In genomic region chr1:53172751-53173498, GRCh38 we compare ENCODE assay signal across 8 cellular contexts. TPM values are rescaled to one million over a fixed set of nuclear protein-coding genes. Genes with fewer than 3 reads are reported as not detected.
DNase-seq lines count a peak whose midpoint lies in the region; ATAC-seq and TF ChIP-seq lines count a peak whose summit lies in the region.

No MANE protein-coding gene starts in this region.

- H3K27me3 Mint-ChIP-seq in activated CD4-positive, alpha-beta memory T cell treated with anti-CD3 and anti-CD28 coated beads for 36 hours = peaks cover 22% of the 10 kb centered on the region

- H3K4me3 Mint-ChIP-seq in activated CD4-positive, alpha-beta memory T cell treated with anti-CD3 and anti-CD28 coated beads for 36 hours = no peak overlapping the region

- no peak overlapping the region for H3K27ac Mint-ChIP-seq in activated CD4-positive, alpha-beta memory T cell treated with anti-CD3 and anti-CD28 coated beads for 36 hours

- H3K9me3 Mint-ChIP-seq in activated CD4-positive, alpha-beta memory T cell treated with anti-CD3 and anti-CD28 coated beads for 36 hours = no peaks in the 10 kb centered on the region

- intact Hi-C loops in activated CD4-positive, alpha-beta memory T cell treated with anti-CD3 and anti-CD28 coated beads for 36 hours (cut with micrococcal nuclease) = no loop called here

- ATAC-seq in GM19463 (IDR thresholded peaks at IDR 0.05; ENCODE audit: unreplicated experiment) = peak; percentile 54

- DNase-seq in AG08396 (ENCODE audit: low spot score) (peak; percentile 57), NOMO-1 treated with dmso at 0.1 percent for 144 hours (lab: John Stamatoyannopoulos, UW; ENCODE audit: unreplicated experiment) (peak; percentile 11), fibroblast of villous mesenchyme (ENCODE audit: low read depth) (peak; percentile 82), ureter (ENCODE audit: low spot score) (no peak), GDM1 (lab: John Stamatoyannopoulos, UW) (no peak)
- DNase-seq in activated CD4-positive, alpha-beta memory T cell treated with anti-CD3 and anti-CD28 coated beads for 36 hours = no peak
- DNase-seq in activated CD4-positive, alpha-beta T cell treated with anti-CD3 and anti-CD28 coated beads for 4 hours = no peak

- H3K4me1 Mint-ChIP-seq in activated CD4-positive, alpha-beta memory T cell treated with anti-CD3 and anti-CD28 coated beads for 36 hours (ENCODE audit: low read depth) = peaks cover 4% of the 10 kb centered on the region

- TF ChIP-seq CTCF in fibroblast of villous mesenchyme (IDR thresholded peaks at IDR 0.05; ENCODE audit: insufficient read depth, low read depth, low read length) = peak; percentile 33

- H3K4me3 ChIP-seq in fibroblast of villous mesenchyme (ENCODE audit: low read depth, low read length) = no peak overlapping the region

- CTCF ChIA-PET in activated CD4-positive, alpha-beta memory T cell treated with anti-CD3 and anti-CD28 coated beads for 36 hours (lab: Charles Lee) = no interaction called here

- H3K36me3 Mint-ChIP-seq in activated CD4-positive, alpha-beta memory T cell treated with anti-CD3 and anti-CD28 coated beads for 36 hours = no peaks in the 10 kb centered on the region

- POLR2A ChIA-PET in activated CD4-positive, alpha-beta memory T cell treated with anti-CD3 and anti-CD28 coated beads for 36 hours (lab: Charles Lee) = no interaction called here

RNA-seq across cellular contexts. Expression of gene CPT2, which starts 23.7 kb away (rescaled TPM):
- total RNA-seq in fibroblast of villous mesenchyme (13.2 and 19.0 TPM in 2 replicates), ureter (28.6 TPM)
- total RNA-seq in activated CD4-positive, alpha-beta memory T cell treated with anti-CD3 and anti-CD28 coated beads for 36 hours = 10 to 100 TPM; 19.6 to 20.7 TPM

RNA-seq across cellular contexts. Expression of gene SLC1A7, which starts 30.5 kb away (rescaled TPM):
- total RNA-seq in fibroblast of villous mesenchyme (under 0.01 TPM in 2 replicates), ureter (not detected)
- not detected for total RNA-seq in activated CD4-positive, alpha-beta memory T cell treated with anti-CD3 and anti-CD28 coated beads for 36 hours

RNA-seq across cellular contexts. Expression of gene CZIB, which starts 47.5 kb away (rescaled TPM):
- 39.7 and 41.6 TPM in 2 replicates for total RNA-seq in fibroblast of villous mesenchyme
- 58.2 TPM for total RNA-seq in ureter
- total RNA-seq in activated CD4-positive, alpha-beta memory T cell treated with anti-CD3 and anti-CD28 coated beads for 36 hours = 10 to 100 TPM; 34.0 to 37.4 TPM

Comparison
In these comparisons a context has a peak if more than half of its experiments do, and no peak if none do; other contexts are left out.
1. DNase-seq: peak in AG08396 (single experiment), NOMO-1 treated with dmso at 0.1 percent for 144 hours (single experiment) and fibroblast of villous mesenchyme (single experiment); none in ureter (single experiment), GDM1 (single experiment), activated CD4-positive, alpha-beta memory T cell treated with anti-CD3 and anti-CD28 coated beads for 36 hours (single experiment) and activated CD4-positive, alpha-beta T cell treated with anti-CD3 and anti-CD28 coated beads for 4 hours (0 of 2).